Comparison of ENCODE assay signal across 8 cellular contexts in genomic region chr15:99452728-99453643, GRCh38.
DNase-seq lines count a peak whose midpoint lies in the region; ATAC-seq and TF ChIP-seq lines count a peak whose summit lies in the region.

No MANE protein-coding gene starts in this region.

- DNase-seq in AG10803 (ENCODE audit: low read depth) (peak; percentile 45), WERI-Rb-1 (peak; percentile 71), islet precursor cell (peak; percentile 65), substantia nigra (lab: John Stamatoyannopoulos, UW) (peak in 36 of 49 donors; percentile 15 to 85 (median 47)), foreskin melanocyte (no peak), SHP77 treated with DMSO at 0.1 percent for 48 hours (lab: John Stamatoyannopoulos, UW) (no peak)

- H3K4me3 ChIP-seq in AG10803 (ENCODE audit: low read length) (no peak overlapping the region), WERI-Rb-1 (ENCODE audit: low read depth, low read length) (no peak overlapping the region)

- TF ChIP-seq CTCF in AG10803 (conservative IDR thresholded peaks at IDR 0.05; ENCODE audit: low read length) (no peak), WERI-Rb-1 (IDR thresholded peaks at IDR 0.05; ENCODE audit: low read depth, low read length) (no peak)

- no peaks in the 10 kb centered on the region for H3K9me3 ChIP-seq in WERI-Rb-1 (ENCODE audit: severe bottlenecking)

- H3K27ac ChIP-seq in WERI-Rb-1: peak overlapping the region; percentile 44
- peak overlapping the region; percentile 77 for H3K27ac ChIP-seq in substantia nigra (ENCODE audit: low read depth, low read length, poor library complexity, severe bottlenecking)

- ATAC-seq in GM18909 (IDR thresholded peaks at IDR 0.05; ENCODE audit: poor library complexity, unreplicated experiment) (peak; percentile 91), HG03095 (IDR thresholded peaks at IDR 0.05; ENCODE audit: unreplicated experiment) (peak; percentile 75)

- H3K27me3 ChIP-seq in WERI-Rb-1 (ENCODE audit: insufficient read depth, low read depth, severe bottlenecking): no peaks in the 10 kb centered on the region

- no peaks in the 10 kb centered on the region for H3K36me3 ChIP-seq in WERI-Rb-1

Comparison
In these comparisons a context has a peak if more than half of its experiments do, and no peak if none do; other contexts are left out.
1. DNase-seq: peak in AG10803 (single experiment), WERI-Rb-1 (single experiment), islet precursor cell (single experiment) and substantia nigra (36 of 49); none in foreskin melanocyte (single experiment) and SHP77 treated with DMSO at 0.1 percent for 48 hours (single experiment).